ENCODE assay signal across 11 cellular contexts in genomic region chr4:184374006-184374405, GRCh38.
DNase-seq lines count a peak whose midpoint lies in the region; ATAC-seq and TF ChIP-seq lines count a peak whose summit lies in the region.
"Had no signal": no experiment of that assay in that cellular context is flagged by ENCODE, and none has a peak within 500 bp of the region (broad histone marks: within the 10 kb centered on the region; RNA-seq: fewer than 3 reads in every experiment).

No MANE protein-coding gene starts in this region.

- H3K36me3 Mint-ChIP-seq in activated CD8-positive, alpha-beta T cell treated with anti-CD3 and anti-CD28 coated beads for 36 hours (ENCODE audit: low read depth): no peaks in the 10 kb centered on the region
- peaks cover 20% of the 10 kb centered on the region for H3K36me3 Mint-ChIP-seq in activated CD8-positive, alpha-beta T cell treated with anti-CD3 and anti-CD28 coated beads, Interleukin-2, amount 10 ng/mL, durations not matched to agents 7 days and 5 days (ENCODE audit: low read depth)
- peaks cover 1% of the 10 kb centered on the region for H3K36me3 Mint-ChIP-seq in activated naive CD8-positive, alpha-beta T cell treated with anti-CD3 and anti-CD28 coated beads, Interleukin-2, amount 50 U/mL, for 24 hours (ENCODE audit: low read depth)
- H3K36me3 Mint-ChIP-seq in stimulated activated effector memory CD8-positive, alpha-beta T cell treated with anti-CD3 and anti-CD28 coated beads, Interleukin-12 subunit alpha, Interleukin-12 subunit beta, amount 100 ng/mL, for 72 hours: no peaks in the 10 kb centered on the region

- in situ Hi-C loops in SK-MEL-5 (cut with HindIII; ENCODE audit: low pct_unique_long_range_greater_than_20kb, low sequenced_read_pairs): no loop called here

- peak; percentile 45 for ATAC-seq in activated CD8-positive, alpha-beta T cell treated with anti-CD3 and anti-CD28 coated beads for 36 hours
- ATAC-seq in activated CD8-positive, alpha-beta T cell treated with anti-CD3 and anti-CD28 coated beads, Interleukin-2, amount 10 ng/mL, durations not matched to agents 7 days and 5 days: no peak
- ATAC-seq in activated naive CD8-positive, alpha-beta T cell treated with anti-CD3 and anti-CD28 coated beads, Interleukin-2, amount 50 U/mL, for 24 hours: peak; percentile 28
- ATAC-seq in stimulated activated effector memory CD8-positive, alpha-beta T cell treated with anti-CD3 and anti-CD28 coated beads, Interleukin-12 subunit alpha, Interleukin-12 subunit beta, amount 100 ng/mL, for 72 hours: peak; percentile 36
- ATAC-seq in GM21619 (IDR thresholded peaks at IDR 0.05; ENCODE audit: unreplicated experiment): no peak
- ATAC-seq: HCT116 had no signal

- no peaks in the 10 kb centered on the region for H3K9me3 Mint-ChIP-seq in activated CD8-positive, alpha-beta T cell treated with anti-CD3 and anti-CD28 coated beads for 36 hours
- peaks cover 6% of the 10 kb centered on the region for H3K9me3 Mint-ChIP-seq in activated CD8-positive, alpha-beta T cell treated with anti-CD3 and anti-CD28 coated beads, Interleukin-2, amount 10 ng/mL, durations not matched to agents 7 days and 5 days (ENCODE audit: insufficient read depth)
- no peaks in the 10 kb centered on the region for H3K9me3 Mint-ChIP-seq in activated naive CD8-positive, alpha-beta T cell treated with anti-CD3 and anti-CD28 coated beads, Interleukin-2, amount 50 U/mL, for 24 hours
- H3K9me3 Mint-ChIP-seq in stimulated activated effector memory CD8-positive, alpha-beta T cell treated with anti-CD3 and anti-CD28 coated beads, Interleukin-12 subunit alpha, Interleukin-12 subunit beta, amount 100 ng/mL, for 72 hours: no peaks in the 10 kb centered on the region

- no peak for DNase-seq in activated CD8-positive, alpha-beta T cell treated with anti-CD3 and anti-CD28 coated beads for 36 hours
- DNase-seq in activated CD8-positive, alpha-beta T cell treated with anti-CD3 and anti-CD28 coated beads, Interleukin-2, amount 10 ng/mL, durations not matched to agents 7 days and 5 days: no peak
- DNase-seq in SK-MEL-5 (ENCODE audit: low read depth, low spot score) (peak; percentile 41), RPMI8226 (no peak)
- DNase-seq in activated naive CD8-positive, alpha-beta T cell treated with anti-CD3 and anti-CD28 coated beads, Interleukin-2, amount 50 U/mL, for 24 hours: no peak
- DNase-seq in stimulated activated effector memory CD8-positive, alpha-beta T cell treated with anti-CD3 and anti-CD28 coated beads, Interleukin-12 subunit alpha, Interleukin-12 subunit beta, amount 100 ng/mL, for 72 hours (ENCODE audit: low spot score in 2 of 2): no peak
- DNase-seq: ACHN; CD4-positive, CD25-positive, alpha-beta regulatory T cell; GM23248 had no signal

- no peaks in the 10 kb centered on the region for H3K27me3 Mint-ChIP-seq in activated CD8-positive, alpha-beta T cell treated with anti-CD3 and anti-CD28 coated beads for 36 hours
- H3K27me3 Mint-ChIP-seq in activated CD8-positive, alpha-beta T cell treated with anti-CD3 and anti-CD28 coated beads, Interleukin-2, amount 10 ng/mL, durations not matched to agents 7 days and 5 days (ENCODE audit: low read depth): no peaks in the 10 kb centered on the region
- no peaks in the 10 kb centered on the region for H3K27me3 Mint-ChIP-seq in activated naive CD8-positive, alpha-beta T cell treated with anti-CD3 and anti-CD28 coated beads, Interleukin-2, amount 50 U/mL, for 24 hours
- H3K27me3 Mint-ChIP-seq: CD4-positive, CD25-positive, alpha-beta regulatory T cell had no signal

- CTCF ChIA-PET in activated CD8-positive, alpha-beta T cell treated with anti-CD3 and anti-CD28 coated beads for 36 hours (lab: Charles Lee): interaction anchor here (1.0 kb wide), 1 partner anchor 9 kb away, joined by 3 read pairs; no protein-coding TSS in a partner anchor
- CTCF ChIA-PET in activated CD8-positive, alpha-beta T cell treated with anti-CD3 and anti-CD28 coated beads, Interleukin-2, amount 10 ng/mL, durations not matched to agents 7 days and 5 days (lab: Charles Lee): no interaction called here

- H3K4me1 Mint-ChIP-seq in activated CD8-positive, alpha-beta T cell treated with anti-CD3 and anti-CD28 coated beads for 36 hours (ENCODE audit: low read depth): peaks cover 27% of the 10 kb centered on the region
- peaks cover 22% of the 10 kb centered on the region for H3K4me1 Mint-ChIP-seq in activated CD8-positive, alpha-beta T cell treated with anti-CD3 and anti-CD28 coated beads, Interleukin-2, amount 10 ng/mL, durations not matched to agents 7 days and 5 days (ENCODE audit: low read depth)
- H3K4me1 Mint-ChIP-seq in activated naive CD8-positive, alpha-beta T cell treated with anti-CD3 and anti-CD28 coated beads, Interleukin-2, amount 50 U/mL, for 24 hours: peaks cover 20% of the 10 kb centered on the region
- peaks cover 17% of the 10 kb centered on the region for H3K4me1 Mint-ChIP-seq in stimulated activated effector memory CD8-positive, alpha-beta T cell treated with anti-CD3 and anti-CD28 coated beads, Interleukin-12 subunit alpha, Interleukin-12 subunit beta, amount 100 ng/mL, for 72 hours

- no peak overlapping the region for H3K27ac Mint-ChIP-seq in activated CD8-positive, alpha-beta T cell treated with anti-CD3 and anti-CD28 coated beads for 36 hours
- no peak overlapping the region for H3K27ac Mint-ChIP-seq in activated CD8-positive, alpha-beta T cell treated with anti-CD3 and anti-CD28 coated beads, Interleukin-2, amount 10 ng/mL, durations not matched to agents 7 days and 5 days
- no peak overlapping the region for H3K27ac Mint-ChIP-seq in activated naive CD8-positive, alpha-beta T cell treated with anti-CD3 and anti-CD28 coated beads, Interleukin-2, amount 50 U/mL, for 24 hours
- no peak overlapping the region for H3K27ac Mint-ChIP-seq in stimulated activated effector memory CD8-positive, alpha-beta T cell treated with anti-CD3 and anti-CD28 coated beads, Interleukin-12 subunit alpha, Interleukin-12 subunit beta, amount 100 ng/mL, for 72 hours
- H3K27ac Mint-ChIP-seq: CD4-positive, CD25-positive, alpha-beta regulatory T cell had no signal

- POLR2A ChIA-PET in activated CD8-positive, alpha-beta T cell treated with anti-CD3 and anti-CD28 coated beads for 36 hours (lab: Charles Lee): no interaction called here
- POLR2A ChIA-PET in activated CD8-positive, alpha-beta T cell treated with anti-CD3 and anti-CD28 coated beads, Interleukin-2, amount 10 ng/mL, durations not matched to agents 7 days and 5 days (lab: Charles Lee): no interaction called here

- intact Hi-C loops in activated CD8-positive, alpha-beta T cell treated with anti-CD3 and anti-CD28 coated beads for 36 hours (cut with micrococcal nuclease): no loop called here

- H3K4me3 Mint-ChIP-seq in activated CD8-positive, alpha-beta T cell treated with anti-CD3 and anti-CD28 coated beads for 36 hours: no peak overlapping the region
- no peak overlapping the region for H3K4me3 Mint-ChIP-seq in activated CD8-positive, alpha-beta T cell treated with anti-CD3 and anti-CD28 coated beads, Interleukin-2, amount 10 ng/mL, durations not matched to agents 7 days and 5 days
- H3K4me3 Mint-ChIP-seq in activated naive CD8-positive, alpha-beta T cell treated with anti-CD3 and anti-CD28 coated beads, Interleukin-2, amount 50 U/mL, for 24 hours: no peak overlapping the region
- no peak overlapping the region for H3K4me3 Mint-ChIP-seq in stimulated activated effector memory CD8-positive, alpha-beta T cell treated with anti-CD3 and anti-CD28 coated beads, Interleukin-12 subunit alpha, Interleukin-12 subunit beta, amount 100 ng/mL, for 72 hours
- H3K4me3 Mint-ChIP-seq: CD4-positive, CD25-positive, alpha-beta regulatory T cell had no signal

- TF ChIP-seq CTCF in activated CD8-positive, alpha-beta T cell treated with anti-CD3 and anti-CD28 coated beads for 36 hours (IDR thresholded peaks at IDR 0.05): no peak

Comparison
In these comparisons a context has a peak if more than half of its experiments do, and no peak if none do; other contexts are left out.
1. ATAC-seq: peak in activated CD8-positive, alpha-beta T cell treated with anti-CD3 and anti-CD28 coated beads for 36 hours (single experiment), activated naive CD8-positive, alpha-beta T cell treated with anti-CD3 and anti-CD28 coated beads, Interleukin-2, amount 50 U/mL, for 24 hours (single experiment) and stimulated activated effector memory CD8-positive, alpha-beta T cell treated with anti-CD3 and anti-CD28 coated beads, Interleukin-12 subunit alpha, Interleukin-12 subunit beta, amount 100 ng/mL, for 72 hours (single experiment); none in activated CD8-positive, alpha-beta T cell treated with anti-CD3 and anti-CD28 coated beads, Interleukin-2, amount 10 ng/mL, durations not matched to agents 7 days and 5 days (single experiment) and GM21619 (single experiment).